ENCODE assay signal across 1 cellular context in genomic region chr6:110545081-110545872, GRCh38.
TF ChIP-seq lines count a peak whose summit lies in the region.

No MANE protein-coding gene starts in this region.

TF ChIP-seq in GM12878, 131 proteins besides CTCF, POLR2A, EP300 and RAD21 (continued from another document):
- no peak for TF ChIP-seq CUX1 (IDR thresholded peaks at IDR 0.05; ENCODE audit: insufficient replicate concordance, low read depth, low read length)
- no peak for TF ChIP-seq GABPA (IDR thresholded peaks at IDR 0.05; ENCODE audit: low read depth)
